In the genomic region with DNA sequence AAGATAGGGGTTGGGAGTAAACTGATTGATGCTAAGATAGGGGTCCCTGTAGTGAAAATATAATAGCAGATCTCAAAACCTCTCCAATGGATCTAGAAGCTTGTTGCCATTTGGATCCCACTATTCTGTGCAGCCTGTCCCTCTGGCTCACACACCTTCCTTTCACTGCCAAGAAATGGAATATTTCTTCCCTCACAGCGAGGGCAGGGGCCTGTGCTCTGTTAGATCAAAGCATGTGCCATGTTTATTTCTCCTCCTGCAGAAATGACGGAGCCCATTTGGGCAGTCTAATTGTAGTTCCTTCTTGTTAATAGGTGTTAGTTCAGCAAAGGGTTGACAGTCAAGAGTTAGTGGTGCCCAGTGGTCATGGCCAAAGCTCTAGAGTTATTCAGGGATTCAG, we compare ENCODE assay signal across 22 cellular contexts.
A peak's percentile ranks its signal among the peaks of the same experiment; 100 is the strongest.
DNase-seq lines count a peak whose midpoint lies in the region; ATAC-seq, FAIRE-seq and TF ChIP-seq lines count a peak whose summit lies in the region.
"Had no signal": no experiment of that assay in that cellular context is flagged by ENCODE, and none has a peak within 500 bp of the region (broad histone marks: within the 10 kb centered on the region; RNA-seq: fewer than 3 reads in every experiment).

No MANE protein-coding gene starts in this region.

- H3K9me3 ChIP-seq in left ventricle myocardium inferior (replicated peaks) (no peaks in the 10 kb centered on the region), heart left ventricle (no peaks in the 10 kb centered on the region), smooth muscle cell (replicated peaks; ENCODE audit: low read depth) (no peaks in the 10 kb centered on the region)
- H3K9me3 ChIP-seq: BE2C, SK-N-SH had no signal

- no peaks in the 10 kb centered on the region for H3K27me3 ChIP-seq in left ventricle myocardium inferior (ENCODE audit: low read depth)
- no peaks in the 10 kb centered on the region for H3K27me3 ChIP-seq in heart left ventricle
- H3K27me3 ChIP-seq in smooth muscle cell (ENCODE audit: low read depth): no peaks in the 10 kb centered on the region
- H3K27me3 ChIP-seq: BE2C had no signal

- H3K36me3 ChIP-seq in left ventricle myocardium inferior (peaks cover 25% of the 10 kb centered on the region), heart left ventricle (peaks cover 0 to 39% (median 21%) of the 10 kb centered on the region in 9 donors), smooth muscle cell (ENCODE audit: low read depth) (no peaks in the 10 kb centered on the region)

- peak overlapping the region; percentile 33 for H3K4me2 ChIP-seq in smooth muscle cell
- H3K4me2 ChIP-seq: GM23338, SK-N-SH had no signal

- no peaks in the 10 kb centered on the region for H3K79me2 ChIP-seq in smooth muscle cell (ENCODE audit: low read depth)

- no peak for FAIRE-seq in GM12892 (lab: Jason Lieb, UNC)
- FAIRE-seq: GM12878, GM19239, RCC 7860 had no signal

- no peak overlapping the region for H3K9ac ChIP-seq in smooth muscle cell (ENCODE audit: low read depth)
- H3K9ac ChIP-seq: SK-N-SH had no signal

- intact Hi-C loops in Right ventricle myocardium inferior (cut with DNase I) (loop anchor here (10.0 kb wide), 1 partner anchor 167 kb away; no protein-coding TSS in a partner anchor), left ventricle myocardium inferior (cut with micrococcal nuclease) (no loop called here), heart left ventricle (cut with DNase I) (no loop called here)

- WGBS in heart left ventricle, 4 donors: 23 to 26% (median 26%) methylated on average over 2 of the region's 2 CpGs
- WGBS in smooth muscle cell (ENCODE audit: low lambda C conversion rate): 56% methylated on average over 2 of the region's 2 CpGs

- H3K4me1 ChIP-seq in left ventricle myocardium inferior (peaks cover 22% of the 10 kb centered on the region), heart left ventricle (peaks cover 0 to 21% (median 13%) of the 10 kb centered on the region in 12 donors), smooth muscle cell (ENCODE audit: low read depth) (peaks cover 10% of the 10 kb centered on the region)

- H3K4me3 ChIP-seq in left ventricle myocardium inferior (no peak overlapping the region), heart left ventricle (no peak overlapping the region), smooth muscle cell (no peak overlapping the region)
- H3K4me3 ChIP-seq: GM12878, GM23338 had no signal

- H4K20me1 ChIP-seq in smooth muscle cell (ENCODE audit: low read depth): no peaks in the 10 kb centered on the region

- H3K27ac ChIP-seq in left ventricle myocardium inferior (replicated peaks) (no peak overlapping the region), heart left ventricle (no peak overlapping the region), smooth muscle cell (ENCODE audit: low read depth) (no peak overlapping the region)

- TF ChIP-seq CTCF in left ventricle myocardium inferior (IDR thresholded peaks at IDR 0.05; ENCODE audit: borderline replicate concordance): no peak
- no peak for TF ChIP-seq CTCF in heart left ventricle (IDR thresholded peaks at IDR 0.05)
- TF ChIP-seq CTCF in smooth muscle cell (IDR thresholded peaks at IDR 0.05; ENCODE audit: borderline replicate concordance, insufficient read depth, poor library complexity, severe bottlenecking): no peak

- no peak for TF ChIP-seq POLR2A in heart left ventricle (IDR thresholded peaks at IDR 0.05)
- no peak for TF ChIP-seq POLR2A in GM12892 (IDR thresholded peaks at IDR 0.05; ENCODE audit: low read depth, low read length)

- DNase-seq in Right ventricle myocardium inferior (ENCODE audit: missing footprints) (no peak), left ventricle myocardium inferior (no peak), NOMO-1 treated with DMSO at 0.1 percent for 48 hours (lab: John Stamatoyannopoulos, UW; ENCODE audit: unreplicated experiment) (peak; percentile 85), heart left ventricle (no peak), smooth muscle cell (lab: John Stamatoyannopoulos, UW; ENCODE audit: unreplicated experiment) (no peak), GM12892 (ENCODE audit: insufficient read length) (no peak), NCI-H510A treated with DMSO at 0.1 percent for 48 hours (lab: John Stamatoyannopoulos, UW) (no peak)
- DNase-seq: BE2C; CD4-positive, CD25-positive, alpha-beta regulatory T cell; COR-L47; HCEC 1CT; NCI-H1417 treated with DMSO at 0.1 percent for 48 hours; NCI-H1930; NCI-H226; NCI-H524 treated with DMSO at 0.1 percent for 48 hours; SHP77; SK-N-SH had no signal

- H3F3A ChIP-seq in smooth muscle cell (ENCODE audit: low read depth): no peaks in the 10 kb centered on the region

- no peak overlapping the region for H2AFZ ChIP-seq in smooth muscle cell (ENCODE audit: low read depth)
- H2AFZ ChIP-seq: GM23338 had no signal

- ATAC-seq in Right ventricle myocardium inferior (peak; percentile 71), heart left ventricle (peak in 3 of 4 donors; percentile 47 to 74 (median 57)), GM21447 (IDR thresholded peaks at IDR 0.05; ENCODE audit: unreplicated experiment) (no peak)
- ATAC-seq: GM12878, GM23338 had no signal
